Comparison of ENCODE assay signal across 15 cellular contexts in genomic region chr17:30253316-30253715, GRCh38. TPM values are rescaled to one million over a fixed set of nuclear protein-coding genes. Genes with fewer than 3 reads are reported as not detected.
"Had no signal": no experiment of that assay in that cellular context is flagged by ENCODE, and none has a peak within 500 bp of the region (broad histone marks: within the 10 kb centered on the region; RNA-seq: fewer than 3 reads in every experiment).

No MANE protein-coding gene starts in this region.

- DNase-seq: activated CD4-positive, alpha-beta memory T cell treated with anti-CD3 and anti-CD28 coated beads for 36 hours; activated CD4-positive, alpha-beta T cell treated with anti-CD3 and anti-CD28 coated beads for 1 hour; activated naive CD8-positive, alpha-beta T cell treated with anti-CD3 and anti-CD28 coated beads, Interleukin-2, amount 10 ng/mL, durations not matched to agents 7 days and 5 days; activated T-cell treated with anti-CD3 and anti-CD28 coated beads, Interleukin-2, amount 50 U/mL, for 72 hours; aorta; effector CD8-positive, alpha-beta T cell; gastrocnemius medialis; kidney glomerular epithelial cell; stimulated activated CD4-positive, alpha-beta T cell treated with anti-CD3 and anti-CD28 coated beads, Interleukin-4, amount 100 ng/mL, for 4 hours had no signal

- H3K27me3 ChIP-seq: gastrocnemius medialis, tibial nerve had no signal

- H3K27ac Mint-ChIP-seq: activated CD4-positive, alpha-beta memory T cell treated with anti-CD3 and anti-CD28 coated beads for 36 hours; activated naive CD8-positive, alpha-beta T cell treated with anti-CD3 and anti-CD28 coated beads, Interleukin-2, amount 10 ng/mL, durations not matched to agents 7 days and 5 days; activated T-cell treated with anti-CD3 and anti-CD28 coated beads, Interleukin-2, amount 50 U/mL, for 72 hours; natural killer cell treated with Interleukin-12 subunit alpha and Interleukin-12 subunit beta and Interleukin-15 and Interleukin-18, amount 100 ng/mL, for 72 hours had no signal

- H3K9me3 ChIP-seq: gastrocnemius medialis, tibial nerve had no signal

- H3K27ac ChIP-seq: coronary artery, epithelial cell of prostate, gastrocnemius medialis had no signal

- H3K4me3 ChIP-seq: coronary artery, gastrocnemius medialis, tibial nerve had no signal

- H3K4me1 ChIP-seq: tibial nerve had no signal

- H3K9me3 Mint-ChIP-seq: activated CD4-positive, alpha-beta memory T cell treated with anti-CD3 and anti-CD28 coated beads for 36 hours; activated naive CD8-positive, alpha-beta T cell treated with anti-CD3 and anti-CD28 coated beads, Interleukin-2, amount 10 ng/mL, durations not matched to agents 7 days and 5 days; activated T-cell treated with anti-CD3 and anti-CD28 coated beads, Interleukin-2, amount 50 U/mL, for 72 hours; natural killer cell treated with Interleukin-12 subunit alpha and Interleukin-12 subunit beta and Interleukin-15 and Interleukin-18, amount 100 ng/mL, for 72 hours had no signal

- H3K4me3 Mint-ChIP-seq: activated CD4-positive, alpha-beta memory T cell treated with anti-CD3 and anti-CD28 coated beads for 36 hours; activated naive CD8-positive, alpha-beta T cell treated with anti-CD3 and anti-CD28 coated beads, Interleukin-2, amount 10 ng/mL, durations not matched to agents 7 days and 5 days; activated T-cell treated with anti-CD3 and anti-CD28 coated beads, Interleukin-2, amount 50 U/mL, for 72 hours; natural killer cell treated with Interleukin-12 subunit alpha and Interleukin-12 subunit beta and Interleukin-15 and Interleukin-18, amount 100 ng/mL, for 72 hours had no signal

- H3K27me3 Mint-ChIP-seq: activated CD4-positive, alpha-beta memory T cell treated with anti-CD3 and anti-CD28 coated beads for 36 hours; activated naive CD8-positive, alpha-beta T cell treated with anti-CD3 and anti-CD28 coated beads, Interleukin-2, amount 10 ng/mL, durations not matched to agents 7 days and 5 days; natural killer cell treated with Interleukin-12 subunit alpha and Interleukin-12 subunit beta and Interleukin-15 and Interleukin-18, amount 100 ng/mL, for 72 hours had no signal

- H3K4me1 Mint-ChIP-seq: activated naive CD8-positive, alpha-beta T cell treated with anti-CD3 and anti-CD28 coated beads, Interleukin-2, amount 10 ng/mL, durations not matched to agents 7 days and 5 days had no signal

- ATAC-seq: activated T-cell treated with anti-CD3 and anti-CD28 coated beads, Interleukin-2, amount 50 U/mL, for 72 hours; natural killer cell treated with Interleukin-12 subunit alpha and Interleukin-12 subunit beta and Interleukin-15 and Interleukin-18, amount 100 ng/mL, for 72 hours had no signal

RNA-seq across cellular contexts. Expression of gene SLC6A4, which starts 17.8 kb away (rescaled TPM):
- total RNA-seq: activated CD4-positive, alpha-beta memory T cell treated with anti-CD3 and anti-CD28 coated beads for 36 hours; activated naive CD8-positive, alpha-beta T cell treated with anti-CD3 and anti-CD28 coated beads, Interleukin-2, amount 10 ng/mL, durations not matched to agents 7 days and 5 days; mucosa of gallbladder; T-helper 2 cell treated with Interferon-gamma antibody and Interleukin-4, amounts not matched to agents 100 ng/mL and 5 ng/mL, for 36 hours had no signal
